Comparison of ENCODE assay signal across 32 cellular contexts in genomic region chr17:29555840-29556239, GRCh38. TPM values are rescaled to one million over a fixed set of nuclear protein-coding genes. Genes with fewer than 3 reads are reported as not detected.
DNase-seq lines count a peak whose midpoint lies in the region; ATAC-seq, FAIRE-seq and TF ChIP-seq lines count a peak whose summit lies in the region.
"Had no signal": no experiment of that assay in that cellular context is flagged by ENCODE, and none has a peak within 500 bp of the region (broad histone marks: within the 10 kb centered on the region; RNA-seq: fewer than 3 reads in every experiment).

No MANE protein-coding gene starts in this region.

- TF ChIP-seq POLR2A in A549 (IDR thresholded peaks at IDR 0.05; ENCODE audit: low read length) (no peak), right lobe of liver (IDR thresholded peaks at IDR 0.05) (no peak)

- intact Hi-C loops in right lobe of liver (cut with DNase I) = no loop called here

- no peaks in the 10 kb centered on the region for H3K36me3 ChIP-seq in right lobe of liver
- H3K36me3 ChIP-seq in H7 (replicated peaks; ENCODE audit: control insufficient read depth, insufficient read depth, low read length) = no peaks in the 10 kb centered on the region
- H3K36me3 ChIP-seq: ovary, right atrium auricular region, SJCRH30, spleen, vagina had no signal

- TF ChIP-seq RAD21 in A549 (conservative IDR thresholded peaks at IDR 0.05 in 1 of 2, IDR thresholded peaks at IDR 0.05 in 1 of 2) = no peak

- DNase-seq in A549 (ENCODE audit: low read depth in 1 of 2, low spot score in 1 of 2) (peak; percentile 43 to 70), HuH-7 (ENCODE audit: low spot score) (peak; percentile 76), right lobe of liver (peak in 1 of 3 donors; percentile 82), AG08396 (ENCODE audit: low spot score) (no peak), H7 (no peak), NCI-H1930 (lab: John Stamatoyannopoulos, UW) (no peak)
- DNase-seq: activated CD4-positive, CD25-positive, alpha-beta regulatory T cell; activated CD8-positive, alpha-beta memory T cell treated with anti-CD3 and anti-CD28 coated beads, Interleukin-2, amount 10 ng/mL, durations not matched to agents 7 days and 5 days; activated naive CD8-positive, alpha-beta T cell treated with anti-CD3 and anti-CD28 coated beads, Interleukin-2, amount 50 U/mL, for 24 hours; activated T-cell treated with anti-CD3 and anti-CD28 coated beads, Interleukin-2, amount 50 U/mL, for 4 hours; caudate nucleus; CD4-positive, alpha-beta T cell; cortex of kidney; effector memory CD4-positive, alpha-beta T cell; erythroblast; IMR-90; NCI-H1436; nephron progenitor cell; ovary; RPMI8226; SJCRH30; spleen; stimulated activated CD4-positive, alpha-beta T cell treated with anti-CD3 and anti-CD28 coated beads, Interleukin-2, amount 100 ng/mL, for 24 hours; T-cell; testis had no signal

- peak; percentile 32 for FAIRE-seq in A549 (lab: Jason Lieb, UNC)
- FAIRE-seq in islet of Langerhans (lab: Jason Lieb, UNC) = peak; percentile 76
- FAIRE-seq: A204.1, GM12878, H54 had no signal

- TF ChIP-seq CTCF in A549 (IDR thresholded peaks at IDR 0.05) (no peak), right lobe of liver (IDR thresholded peaks at IDR 0.05) (peak in 1 of 4 donors; percentile 9)

- H3K4me1 ChIP-seq in A549 (peaks cover 33% of the 10 kb centered on the region), right lobe of liver (peaks cover 0 to 33% (median 14%) of the 10 kb centered on the region in 4 donors)
- H3K4me1 ChIP-seq: right atrium auricular region, SJCRH30, testis, vagina had no signal

- POLR2A ChIA-PET in A549 (lab: Yijun Ruan, JAX) = interaction anchor here (1.2 to 2.3 kb wide), 2 partner anchors 10 to 12 kb away, joined by 4 to 10 read pairs; partner anchors contain the start of gene ABHD15

- H3K4me2 ChIP-seq in A549 = peak overlapping the region; percentile 60

- H3K9me3 ChIP-seq in A549 (no peaks in the 10 kb centered on the region), right lobe of liver (no peaks in the 10 kb centered on the region)
- H3K9me3 ChIP-seq: ovary, right atrium auricular region, SJCRH30, spleen, testis, vagina had no signal

- H3K27ac ChIP-seq in A549 (peak overlapping the region in 1 of 2 experiments; percentile 37; a peak in 2 of 6 replicates), right lobe of liver (peak overlapping the region in 2 of 3 donors; percentile 6 to 43)
- H3K27ac ChIP-seq: ovary, right atrium auricular region, SJCRH30, spleen, testis, vagina had no signal

- TF ChIP-seq EP300 in A549 (IDR thresholded peaks at IDR 0.05) = no peak

- H3K4me3 ChIP-seq in A549 (no peak overlapping the region), right lobe of liver (no peak overlapping the region), H7 (ENCODE audit: insufficient read depth, low read depth, low read length) (no peak overlapping the region)
- H3K4me3 ChIP-seq: GM12878, ovary, right atrium auricular region, SJCRH30, spleen, testis, vagina had no signal

- 10% methylated on average over 3 of the region's 3 CpGs for WGBS in A549 (ENCODE audit: missing lambda C conversion rate)
- WGBS in right lobe of liver (ENCODE audit: insufficient coverage, low coverage, low lambda C conversion rate, missing lambda C conversion rate) = 12% methylated on average over 3 of the region's 3 CpGs

- H3K27me3 ChIP-seq in right lobe of liver (no peaks in the 10 kb centered on the region), H7 (ENCODE audit: control insufficient read depth, insufficient read depth, low read length) (no peaks in the 10 kb centered on the region)
- H3K27me3 ChIP-seq: ovary, right atrium auricular region, SJCRH30, spleen, testis, vagina had no signal

- peak; percentile 66 to 79 for ATAC-seq in A549
- ATAC-seq in right lobe of liver = peak; percentile 93 to 97 (median 94)
- ATAC-seq in HG03342 (IDR thresholded peaks at IDR 0.05; ENCODE audit: unreplicated experiment) = no peak
- ATAC-seq: activated CD8-positive, alpha-beta memory T cell treated with anti-CD3 and anti-CD28 coated beads, Interleukin-2, amount 10 ng/mL, durations not matched to agents 7 days and 5 days; activated naive CD8-positive, alpha-beta T cell treated with anti-CD3 and anti-CD28 coated beads, Interleukin-2, amount 50 U/mL, for 24 hours; activated T-cell treated with anti-CD3 and anti-CD28 coated beads, Interleukin-2, amount 50 U/mL, for 4 hours; T-cell had no signal

- CTCF ChIA-PET in A549 (lab: Yijun Ruan, JAX) = interaction anchor here (0.7 to 5.0 kb wide), 10 partner anchors 9 to 432 kb away, joined by 3 to 25 read pairs (median 6); partner anchors contain the start of gene ABHD15

TF ChIP-seq in A549, 52 proteins besides CTCF, POLR2A, EP300 and RAD21:
- TF ChIP-seq BCL3 (IDR thresholded peaks at IDR 0.05) (no peak), CEBPB (IDR thresholded peaks at IDR 0.05) (peak in 1 of 2 experiments; percentile 64; a peak in 2 of 4 replicates), POLR2AphosphoS2 (conservative IDR thresholded peaks at IDR 0.05; ENCODE audit: low read length) (no peak), GATA3 (IDR thresholded peaks at IDR 0.05; ENCODE audit: borderline replicate concordance) (peak; percentile 12; the same call in 1 of the 2 replicates), MAX (IDR thresholded peaks at IDR 0.05) (peak; percentile 66)

RNA-seq across cellular contexts. Expression of gene ABHD15, which starts 11.0 kb away (rescaled TPM):
- polyA plus RNA-seq in A549 (2011; rRNA removed) (13.5 and 16.5 TPM in 2 replicates), A549 (2017; fragmentation: RNase III; extraction: RNeasy Plus Mini Kit Qiagen cat#74134 plus additional on column Dnase treatment) (13.6 to 15.8 TPM (median 14.7 TPM) in 3 replicates)
- polyA plus RNA-seq in A549 (2012; cell fraction: cytosol; rRNA removed) = 10.6 and 15.2 TPM in 2 replicates
- 12.0 and 14.2 TPM in 2 replicates for polyA plus RNA-seq in A549 (2012; cell fraction: nucleus; rRNA removed)
- polyA minus RNA-seq in A549 (2011; rRNA and poly(A)+ RNA removed) = 19.5 and 19.6 TPM in 2 replicates
- total RNA-seq in right lobe of liver = 10 to 100 TPM in 5 of 6 experiments, 1 to 10 TPM in 1; 7.8 to 27.1 (median 13.7) TPM
- total RNA-seq in H7 (2014; rRNA removed; shearing (Covaris generic)) = 1.7 TPM in 2 replicates

RNA-seq across cellular contexts. Expression of gene TP53I13, which starts 12.7 kb away (rescaled TPM):
- polyA plus RNA-seq in A549 (2011; rRNA removed) (27.5 and 31.3 TPM in 2 replicates), A549 (2017; fragmentation: RNase III; extraction: RNeasy Plus Mini Kit Qiagen cat#74134 plus additional on column Dnase treatment) (50.5 to 59.0 TPM (median 57.8 TPM) in 3 replicates)
- 54.4 and 79.1 TPM in 2 replicates for polyA plus RNA-seq in A549 (2012; cell fraction: cytosol; rRNA removed)
- polyA plus RNA-seq in A549 (2012; cell fraction: nucleus; rRNA removed) = 316 and 464 TPM in 2 replicates
- polyA minus RNA-seq in A549 (2011; rRNA and poly(A)+ RNA removed) = 21.7 and 42.5 TPM in 2 replicates
- 10 to 100 TPM; 16.8 to 52.4 (median 38.4) TPM for total RNA-seq in right lobe of liver
- total RNA-seq in H7 (2014; rRNA removed; shearing (Covaris generic)) = 42.9 and 45.8 TPM in 2 replicates

RNA-seq across cellular contexts. Expression of gene GIT1, which starts 33.6 kb away (rescaled TPM):
- polyA plus RNA-seq in A549 (2011; rRNA removed) (53.0 and 56.8 TPM in 2 replicates), A549 (2017; fragmentation: RNase III; extraction: RNeasy Plus Mini Kit Qiagen cat#74134 plus additional on column Dnase treatment) (45.2 to 47.8 TPM (median 45.3 TPM) in 3 replicates)
- polyA plus RNA-seq in A549 (2012; cell fraction: cytosol; rRNA removed) = 73.4 and 97.2 TPM in 2 replicates
- polyA plus RNA-seq in A549 (2012; cell fraction: nucleus; rRNA removed) = 121 and 187 TPM in 2 replicates
- 104 and 105 TPM in 2 replicates for polyA minus RNA-seq in A549 (2011; rRNA and poly(A)+ RNA removed)
- 10 to 100 TPM in 2 of 6 experiments, 1 to 10 TPM in 4; 7.1 to 15.9 (median 8.7) TPM for total RNA-seq in right lobe of liver
- 40.3 and 46.1 TPM in 2 replicates for total RNA-seq in H7 (2014; rRNA removed; shearing (Covaris generic))

RNA-seq across cellular contexts. Expression of gene ANKRD13B, which starts 37.1 kb away (rescaled TPM):
- polyA plus RNA-seq in A549 (2011; rRNA removed) (4.0 and 4.5 TPM in 2 replicates), A549 (2017; fragmentation: RNase III; extraction: RNeasy Plus Mini Kit Qiagen cat#74134 plus additional on column Dnase treatment) (15.3 to 17.8 TPM (median 16.4 TPM) in 3 replicates)
- 16.3 and 21.8 TPM in 2 replicates for polyA plus RNA-seq in A549 (2012; cell fraction: cytosol; rRNA removed)
- polyA plus RNA-seq in A549 (2012; cell fraction: nucleus; rRNA removed) = 84.1 and 142 TPM in 2 replicates
- polyA minus RNA-seq in A549 (2011; rRNA and poly(A)+ RNA removed) = 9.2 and 10.1 TPM in 2 replicates
- total RNA-seq in right lobe of liver = 1 to 10 TPM in 1 of 6 experiments, under 1 TPM in 5; 0.37 to 1.6 (median 0.88) TPM
- total RNA-seq in H7 (2014; rRNA removed; shearing (Covaris generic)) = 11.1 and 11.9 TPM in 2 replicates

Comparison
In these comparisons a context has a peak if more than half of its experiments do, and no peak if none do; other contexts are left out.
1. DNase-seq: peak in A549 (2 of 2) and HuH-7 (single experiment); none in AG08396 (single experiment), H7 (single experiment) and NCI-H1930 (0 of 2).